9 cellular contexts compared by ENCODE assay signal in the genomic region with DNA sequence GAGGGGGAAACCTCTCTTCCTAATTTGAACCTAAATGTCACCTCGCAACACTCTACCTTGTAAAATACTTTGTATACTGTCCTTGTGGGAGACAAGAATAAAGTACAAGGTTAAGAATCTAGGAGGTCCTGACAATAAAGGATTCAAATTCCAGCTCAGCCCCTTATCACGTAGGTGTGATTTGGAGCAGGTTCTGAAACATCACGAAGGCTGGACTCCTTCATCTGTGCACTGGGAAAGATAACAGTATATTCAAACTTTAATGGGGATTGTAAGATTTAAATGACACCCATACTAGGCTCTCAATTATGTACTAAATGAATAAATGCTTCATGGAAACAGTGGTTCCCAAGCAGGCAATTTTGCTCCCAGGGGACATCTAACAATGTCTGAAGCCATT. TPM values are rescaled to one million over a fixed set of nuclear protein-coding genes. Genes with fewer than 3 reads are reported as not detected.
DNase-seq lines count a peak whose midpoint lies in the region; FAIRE-seq and TF ChIP-seq lines count a peak whose summit lies in the region.
"Had no signal": no experiment of that assay in that cellular context is flagged by ENCODE, and none has a peak within 500 bp of the region (broad histone marks: within the 10 kb centered on the region; RNA-seq: fewer than 3 reads in every experiment).

No MANE protein-coding gene starts in this region.

- H3K27me3 ChIP-seq in left ventricle myocardium inferior (ENCODE audit: low read depth), result no peaks in the 10 kb centered on the region
- H3K27me3 ChIP-seq in astrocyte (ENCODE audit: insufficient read depth, low read length), result no peaks in the 10 kb centered on the region
- H3K27me3 ChIP-seq in mucosa of stomach (ENCODE audit: control insufficient read depth, insufficient read depth, low read length), result no peaks in the 10 kb centered on the region

- H3K4me1 Mint-ChIP-seq in astrocyte (ENCODE audit: low read depth, unreplicated experiment), result peaks cover 16% of the 10 kb centered on the region

- no peak for FAIRE-seq in astrocyte (lab: Jason Lieb, UNC)

- H3K36me3 ChIP-seq in left ventricle myocardium inferior, result peaks cover 16% of the 10 kb centered on the region
- H3K36me3 ChIP-seq in astrocyte (ENCODE audit: insufficient read depth, low read length), result peaks cover 7% of the 10 kb centered on the region
- H3K36me3 ChIP-seq in mucosa of stomach (ENCODE audit: control insufficient read depth, insufficient read depth, low read length), result peaks cover 4% of the 10 kb centered on the region

- H2AFZ ChIP-seq in astrocyte (ENCODE audit: low read depth, low read length), result no peak overlapping the region

- H4K20me1 ChIP-seq in astrocyte (ENCODE audit: insufficient read depth, low read length), result peaks cover 61% of the 10 kb centered on the region

- TF ChIP-seq CTCF in left ventricle myocardium inferior (IDR thresholded peaks at IDR 0.05; ENCODE audit: borderline replicate concordance) (no peak), astrocyte (IDR thresholded peaks at IDR 0.05; ENCODE audit: insufficient read depth, low read depth, low read length) (no peak)

- H3K9ac ChIP-seq in astrocyte (ENCODE audit: low read length) (peak overlapping the region; percentile 25), mucosa of stomach (ENCODE audit: low read length) (peak overlapping the region; percentile 93)

- H3K9me3 ChIP-seq in left ventricle myocardium inferior (replicated peaks) (no peaks in the 10 kb centered on the region), astrocyte (ENCODE audit: insufficient read depth, low read depth, low read length) (no peaks in the 10 kb centered on the region), mucosa of stomach (ENCODE audit: control insufficient read depth, low read length) (no peaks in the 10 kb centered on the region)

- peak overlapping the region; percentile 98 for H3K4me3 Mint-ChIP-seq in astrocyte (ENCODE audit: unreplicated experiment)

- H3K27me3 Mint-ChIP-seq in astrocyte (ENCODE audit: low read depth, unreplicated experiment), result no peaks in the 10 kb centered on the region

- H3K27ac Mint-ChIP-seq in astrocyte (ENCODE audit: unreplicated experiment), result no peak overlapping the region

- peak overlapping the region; percentile 99 for H3K4me2 ChIP-seq in astrocyte (ENCODE audit: low read length)

- intact Hi-C loops in left ventricle myocardium inferior (cut with micrococcal nuclease) (no loop called here), cardiac septum (cut with DNase I) (loop anchor here (10.0 kb wide), 1 partner anchor 776 kb away; no protein-coding TSS in a partner anchor)

- H3K4me3 ChIP-seq in left ventricle myocardium inferior (peak overlapping the region; percentile 81), astrocyte (ENCODE audit: insufficient read depth, low read depth, low read length) (peak overlapping the region; percentile 98), mucosa of stomach (ENCODE audit: low read length) (no peak overlapping the region)

- DNase-seq in left ventricle myocardium inferior (no peak), cardiac septum (ENCODE audit: low spot score) (no peak), astrocyte (ENCODE audit: low read depth) (no peak), pons (ENCODE audit: low spot score) (no peak)
- no peak for DNase-seq in stimulated activated CD4-positive, alpha-beta T cell treated with anti-CD3 and anti-CD28 coated beads, Interleukin-15, amount 100 ng/mL, for 24 hours
- no peak for DNase-seq in activated CD4-positive, CD25-positive, alpha-beta regulatory T cell treated with anti-CD3 and anti-CD28 coated beads, Interleukin-2, amount 50 U/mL, for 72 hours
- DNase-seq in stimulated activated naive CD4-positive, alpha-beta T cell (lab: John Stamatoyannopoulos, UW), result no peak
- DNase-seq: effector memory CD4-positive, alpha-beta T cell had no signal

- H3K79me2 ChIP-seq in astrocyte (ENCODE audit: insufficient read depth, low read length), result peaks cover 66% of the 10 kb centered on the region

- H3K36me3 Mint-ChIP-seq in astrocyte (ENCODE audit: low read depth, unreplicated experiment), result peaks cover 17% of the 10 kb centered on the region

- no peaks in the 10 kb centered on the region for H3K9me3 Mint-ChIP-seq in astrocyte (ENCODE audit: unreplicated experiment)

- peak overlapping the region; percentile 98 for H3K27ac ChIP-seq in left ventricle myocardium inferior (replicated peaks)
- H3K27ac ChIP-seq in astrocyte (ENCODE audit: low read depth, low read length), result no peak overlapping the region

- H3K4me1 ChIP-seq in left ventricle myocardium inferior (peaks cover 77% of the 10 kb centered on the region), astrocyte (ENCODE audit: insufficient read depth, low read length) (peaks cover 12% of the 10 kb centered on the region), mucosa of stomach (ENCODE audit: control insufficient read depth, insufficient read depth, low read length) (peaks cover 56% of the 10 kb centered on the region)

RNA-seq across cellular contexts. Expression of gene TXNDC11, which starts 2.1 kb away (rescaled TPM):
- total RNA-seq in left ventricle myocardium inferior, result 23.9 TPM
- total RNA-seq in cardiac septum, result 27.0 TPM
- total RNA-seq in astrocyte, result 29.0 and 34.9 TPM in 2 replicates

RNA-seq across cellular contexts. Expression of gene ZC3H7A, which starts 56.5 kb away (rescaled TPM):
- total RNA-seq in left ventricle myocardium inferior (25.6 TPM), cardiac septum (33.4 TPM), astrocyte (64.2 and 68.7 TPM in 2 replicates)
